In genomic region chr5:11251242-11251641, GRCh38 we compare ENCODE assay signal across 16 cellular contexts.
A peak's percentile ranks its signal among the peaks of the same experiment; 100 is the strongest.
DNase-seq lines count a peak whose midpoint lies in the region; ATAC-seq, FAIRE-seq and TF ChIP-seq lines count a peak whose summit lies in the region.
"Had no signal": no experiment of that assay in that cellular context is flagged by ENCODE, and none has a peak within 500 bp of the region (broad histone marks: within the 10 kb centered on the region; RNA-seq: fewer than 3 reads in every experiment).

No MANE protein-coding gene starts in this region.

- H3K4me1 Mint-ChIP-seq in type B pancreatic cell (ENCODE audit: unreplicated experiment), result peaks cover 13% of the 10 kb centered on the region

- no peak for TF ChIP-seq CTCF in type B pancreatic cell (conservative IDR thresholded peaks at IDR 0.05)
- no peak for TF ChIP-seq CTCF in psoas muscle (IDR thresholded peaks at IDR 0.05)

- WGBS in psoas muscle, 3 donors, result 16 to 29% (median 19%) methylated on average over 5 of the region's 5 CpGs

- H3K27ac Mint-ChIP-seq in type B pancreatic cell, result peak overlapping the region; percentile 89
- H3K27ac Mint-ChIP-seq: T-helper 2 cell treated with Interferon-gamma antibody and Interleukin-4, amounts not matched to agents 5 μg/mL and 100 μg/mL, for 36 hours had no signal

- H3K4me3 Mint-ChIP-seq in type B pancreatic cell, result peak overlapping the region; percentile 77
- H3K4me3 Mint-ChIP-seq: brain; T-helper 2 cell treated with Interferon-gamma antibody and Interleukin-4, amounts not matched to agents 5 μg/mL and 100 μg/mL, for 36 hours had no signal

- H3K27me3 Mint-ChIP-seq in type B pancreatic cell, result no peaks in the 10 kb centered on the region
- H3K27me3 Mint-ChIP-seq: brain had no signal

- H3K9me3 Mint-ChIP-seq in type B pancreatic cell, result no peaks in the 10 kb centered on the region
- H3K9me3 Mint-ChIP-seq: T-helper 2 cell treated with Interferon-gamma antibody and Interleukin-4, amounts not matched to agents 5 μg/mL and 100 μg/mL, for 36 hours had no signal

- H3K4me3 ChIP-seq in SJCRH30 (no peak overlapping the region), psoas muscle (no peak overlapping the region)
- H3K4me3 ChIP-seq: lung, upper lobe of left lung had no signal

- H3K9me3 ChIP-seq in SJCRH30 (replicated peaks), result no peaks in the 10 kb centered on the region
- H3K9me3 ChIP-seq in psoas muscle, result no peaks in the 10 kb centered on the region
- H3K9me3 ChIP-seq: upper lobe of left lung had no signal

- peaks cover 18% of the 10 kb centered on the region for H3K4me1 ChIP-seq in SJCRH30
- no peaks in the 10 kb centered on the region for H3K4me1 ChIP-seq in psoas muscle

- peak overlapping the region; percentile 44 for H3K27ac ChIP-seq in SJCRH30
- no peak overlapping the region for H3K27ac ChIP-seq in psoas muscle
- H3K27ac ChIP-seq: upper lobe of left lung had no signal

- FAIRE-seq in GM19239 (lab: Jason Lieb, UNC), result no peak
- FAIRE-seq: A204.1, endometrium had no signal

- DNase-seq in SIG-M5 treated with dmso at 0.1 percent for 504 hours (lab: John Stamatoyannopoulos, UW; ENCODE audit: unreplicated experiment), result peak; percentile 54
- DNase-seq in SIG-M5 (lab: John Stamatoyannopoulos, UW), result no peak
- peak; percentile 27 to 69 for DNase-seq in SJCRH30
- peak; percentile 15 for DNase-seq in glomerular visceral epithelial cell (ENCODE audit: extremely low spot score)
- DNase-seq in type B pancreatic cell (ENCODE audit: extremely low spot score, unreplicated experiment), result no peak
- no peak for DNase-seq in GM19239 (ENCODE audit: insufficient read length, low spot score)
- DNase-seq in psoas muscle, result no peak
- DNase-seq: activated CD4-positive, alpha-beta T cell treated with anti-CD3 and anti-CD28 coated beads, Interleukin-2, amount 50 U/mL, for 4 hours; NCI-H446 treated with DMSO at 0.1 percent for 48 hours; upper lobe of left lung had no signal

- intact Hi-C loops in psoas muscle (cut with DNase I), result no loop called here

- H3K36me3 ChIP-seq in SJCRH30 (no peaks in the 10 kb centered on the region), psoas muscle (ENCODE audit: insufficient read depth in 1 of 2, low read depth in 1 of 2) (no peaks in the 10 kb centered on the region)
- H3K36me3 ChIP-seq: upper lobe of left lung had no signal

- peaks cover 3% of the 10 kb centered on the region for H3K36me3 Mint-ChIP-seq in type B pancreatic cell
- H3K36me3 Mint-ChIP-seq: brain had no signal

- ATAC-seq in psoas muscle, result no peak
- no peak for ATAC-seq in HG03039 (IDR thresholded peaks at IDR 0.05; ENCODE audit: unreplicated experiment)

- no peaks in the 10 kb centered on the region for H3K27me3 ChIP-seq in SJCRH30
- no peaks in the 10 kb centered on the region for H3K27me3 ChIP-seq in psoas muscle (ENCODE audit: insufficient read depth in 3 of 3, low read length in 2 of 3)
- H3K27me3 ChIP-seq: upper lobe of left lung had no signal

Comparison
In these comparisons a context has a peak if more than half of its experiments do, and no peak if none do; other contexts are left out.
1. DNase-seq: peak in SIG-M5 treated with dmso at 0.1 percent for 504 hours (single experiment), SJCRH30 (2 of 2) and glomerular visceral epithelial cell (single experiment); none in SIG-M5 (single experiment), type B pancreatic cell (single experiment), GM19239 (single experiment) and psoas muscle (0 of 2).